Comparison of ENCODE assay signal across 11 cellular contexts in the genomic region with DNA sequence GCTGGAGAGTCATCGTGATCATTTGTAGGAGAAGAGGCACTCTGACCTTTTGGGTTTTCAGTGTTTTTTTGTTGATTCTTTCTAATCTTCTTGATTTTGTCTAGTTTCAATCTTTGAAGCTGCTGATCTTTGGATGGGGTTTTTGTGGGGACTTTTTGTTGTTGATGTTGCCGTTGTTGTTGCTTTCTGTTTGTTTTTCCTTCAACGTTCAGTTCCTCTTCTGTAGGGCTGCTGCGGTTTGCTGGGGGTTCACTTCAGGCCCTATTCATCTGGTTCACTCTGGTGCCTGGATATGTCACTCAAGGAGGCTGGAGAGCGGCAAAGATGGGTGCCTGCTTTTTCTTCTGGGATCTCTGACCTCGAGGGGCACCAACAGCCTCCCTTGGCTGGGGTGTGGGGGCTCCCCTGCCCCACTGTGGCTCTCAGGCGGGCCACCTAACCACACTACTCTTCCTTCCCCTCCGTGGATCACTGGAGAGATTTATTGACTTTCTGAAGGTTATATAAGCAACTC.
DNase-seq lines count a peak whose midpoint lies in the region; ATAC-seq and TF ChIP-seq lines count a peak whose summit lies in the region.
"Had no signal": no experiment of that assay in that cellular context is flagged by ENCODE, and none has a peak within 500 bp of the region (broad histone marks: within the 10 kb centered on the region; RNA-seq: fewer than 3 reads in every experiment).

No MANE protein-coding gene starts in this region.

- H3K27me3 Mint-ChIP-seq in T-helper 2 cell treated with Interferon-gamma antibody and Interleukin-4, amounts not matched to agents 5 μg/mL and 100 μg/mL, for 36 hours (ENCODE audit: low read depth) = peaks cover 13% of the 10 kb centered on the region

- peak overlapping the region; percentile 35 for H3K4me3 Mint-ChIP-seq in T-helper 2 cell treated with Interferon-gamma antibody and Interleukin-4, amounts not matched to agents 5 μg/mL and 100 μg/mL, for 36 hours

- TF ChIP-seq POLR2A in GM18505 (IDR thresholded peaks at IDR 0.05; ENCODE audit: borderline replicate concordance, extremely low read depth, insufficient read depth, insufficient read length) = no peak

- peaks cover 23% of the 10 kb centered on the region for H3K9me3 Mint-ChIP-seq in T-helper 2 cell treated with Interferon-gamma antibody and Interleukin-4, amounts not matched to agents 5 μg/mL and 100 μg/mL, for 36 hours

- peak; percentile 92 for ATAC-seq in GM18505 (IDR thresholded peaks at IDR 0.05; ENCODE audit: unreplicated experiment)
- peak; percentile 64 for ATAC-seq in GM19468 (IDR thresholded peaks at IDR 0.05; ENCODE audit: extremely low read depth, unreplicated experiment)
- ATAC-seq in HG03066 (IDR thresholded peaks at IDR 0.05; ENCODE audit: low read depth, unreplicated experiment) = peak; percentile 91
- ATAC-seq: left lung had no signal

- H3K27ac Mint-ChIP-seq in T-helper 2 cell treated with Interferon-gamma antibody and Interleukin-4, amounts not matched to agents 5 μg/mL and 100 μg/mL, for 36 hours = peak overlapping the region; percentile 44

- DNase-seq in T-helper 2 cell treated with Interferon-gamma antibody and Interleukin-4, amounts not matched to agents 5 μg/mL and 100 μg/mL, for 36 hours (ENCODE audit: low spot score) = peak; percentile 8
- DNase-seq in SW480 (ENCODE audit: low spot score) (no peak), anterior cingulate cortex (lab: John Stamatoyannopoulos, UW) (no peak), NCI-H526 (lab: John Stamatoyannopoulos, UW) (no peak)
- no peak for DNase-seq in activated T-cell treated with anti-CD3 and anti-CD28 coated beads, Interleukin-2, amount 50 U/mL, for 48 hours
- DNase-seq: adrenal gland, NCI-H2029 treated with DMSO at 0.1 percent for 48 hours had no signal

- H3K4me1 Mint-ChIP-seq in T-helper 2 cell treated with Interferon-gamma antibody and Interleukin-4, amounts not matched to agents 5 μg/mL and 100 μg/mL, for 36 hours (ENCODE audit: low read depth) = peaks cover 9% of the 10 kb centered on the region

- peaks cover 11% of the 10 kb centered on the region for H3K36me3 Mint-ChIP-seq in T-helper 2 cell treated with Interferon-gamma antibody and Interleukin-4, amounts not matched to agents 5 μg/mL and 100 μg/mL, for 36 hours (ENCODE audit: low read depth)
